Comparison of ENCODE assay signal across 1 cellular context in the genomic region with DNA sequence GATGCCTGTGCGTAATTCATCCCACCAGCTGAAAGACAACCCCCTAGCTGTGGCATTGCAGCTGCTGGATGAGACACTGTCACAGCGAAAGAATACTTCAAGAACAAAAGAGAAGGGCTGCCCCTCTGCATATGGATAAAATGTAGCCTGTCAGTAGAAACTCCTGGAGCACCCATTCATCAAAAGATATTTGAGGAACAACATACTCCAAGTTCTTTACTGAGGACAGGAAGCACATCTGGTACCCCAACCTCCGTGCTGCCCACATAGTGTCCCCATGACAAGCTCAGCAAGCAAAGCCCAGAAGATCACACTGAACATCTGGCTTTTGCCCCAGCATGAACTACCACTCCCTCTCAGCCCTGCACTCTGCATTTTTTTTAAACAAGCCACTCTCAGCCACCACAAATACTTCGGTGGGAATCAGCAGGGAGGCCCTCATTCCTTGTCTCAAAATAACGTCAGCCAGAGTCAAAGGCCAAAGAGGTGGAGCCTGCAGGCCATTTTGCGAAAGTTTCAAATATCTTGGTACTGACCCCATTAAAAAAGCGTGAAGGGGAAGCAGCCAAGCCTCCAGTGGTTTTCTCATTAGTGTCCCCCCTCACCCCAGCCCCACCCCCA.
A peak's percentile ranks its signal among the peaks of the same experiment; 100 is the strongest.
TF ChIP-seq lines count a peak whose summit lies in the region.

No MANE protein-coding gene starts in this region.

TF ChIP-seq in HepG2, 621 proteins besides CTCF, POLR2A, EP300 and RAD21 (continued from another document and continues in another):
- no peak for TF ChIP-seq NR3C1 (CRISPR knock-in tag; IDR thresholded peaks at IDR 0.05)
- 0 out of 2 replicates have a peak, but pooled peaks have one; percentile 32 for TF ChIP-seq TARDBP (CRISPR knock-in tag; IDR thresholded peaks at IDR 0.05)
- TF ChIP-seq, protein P1, sequence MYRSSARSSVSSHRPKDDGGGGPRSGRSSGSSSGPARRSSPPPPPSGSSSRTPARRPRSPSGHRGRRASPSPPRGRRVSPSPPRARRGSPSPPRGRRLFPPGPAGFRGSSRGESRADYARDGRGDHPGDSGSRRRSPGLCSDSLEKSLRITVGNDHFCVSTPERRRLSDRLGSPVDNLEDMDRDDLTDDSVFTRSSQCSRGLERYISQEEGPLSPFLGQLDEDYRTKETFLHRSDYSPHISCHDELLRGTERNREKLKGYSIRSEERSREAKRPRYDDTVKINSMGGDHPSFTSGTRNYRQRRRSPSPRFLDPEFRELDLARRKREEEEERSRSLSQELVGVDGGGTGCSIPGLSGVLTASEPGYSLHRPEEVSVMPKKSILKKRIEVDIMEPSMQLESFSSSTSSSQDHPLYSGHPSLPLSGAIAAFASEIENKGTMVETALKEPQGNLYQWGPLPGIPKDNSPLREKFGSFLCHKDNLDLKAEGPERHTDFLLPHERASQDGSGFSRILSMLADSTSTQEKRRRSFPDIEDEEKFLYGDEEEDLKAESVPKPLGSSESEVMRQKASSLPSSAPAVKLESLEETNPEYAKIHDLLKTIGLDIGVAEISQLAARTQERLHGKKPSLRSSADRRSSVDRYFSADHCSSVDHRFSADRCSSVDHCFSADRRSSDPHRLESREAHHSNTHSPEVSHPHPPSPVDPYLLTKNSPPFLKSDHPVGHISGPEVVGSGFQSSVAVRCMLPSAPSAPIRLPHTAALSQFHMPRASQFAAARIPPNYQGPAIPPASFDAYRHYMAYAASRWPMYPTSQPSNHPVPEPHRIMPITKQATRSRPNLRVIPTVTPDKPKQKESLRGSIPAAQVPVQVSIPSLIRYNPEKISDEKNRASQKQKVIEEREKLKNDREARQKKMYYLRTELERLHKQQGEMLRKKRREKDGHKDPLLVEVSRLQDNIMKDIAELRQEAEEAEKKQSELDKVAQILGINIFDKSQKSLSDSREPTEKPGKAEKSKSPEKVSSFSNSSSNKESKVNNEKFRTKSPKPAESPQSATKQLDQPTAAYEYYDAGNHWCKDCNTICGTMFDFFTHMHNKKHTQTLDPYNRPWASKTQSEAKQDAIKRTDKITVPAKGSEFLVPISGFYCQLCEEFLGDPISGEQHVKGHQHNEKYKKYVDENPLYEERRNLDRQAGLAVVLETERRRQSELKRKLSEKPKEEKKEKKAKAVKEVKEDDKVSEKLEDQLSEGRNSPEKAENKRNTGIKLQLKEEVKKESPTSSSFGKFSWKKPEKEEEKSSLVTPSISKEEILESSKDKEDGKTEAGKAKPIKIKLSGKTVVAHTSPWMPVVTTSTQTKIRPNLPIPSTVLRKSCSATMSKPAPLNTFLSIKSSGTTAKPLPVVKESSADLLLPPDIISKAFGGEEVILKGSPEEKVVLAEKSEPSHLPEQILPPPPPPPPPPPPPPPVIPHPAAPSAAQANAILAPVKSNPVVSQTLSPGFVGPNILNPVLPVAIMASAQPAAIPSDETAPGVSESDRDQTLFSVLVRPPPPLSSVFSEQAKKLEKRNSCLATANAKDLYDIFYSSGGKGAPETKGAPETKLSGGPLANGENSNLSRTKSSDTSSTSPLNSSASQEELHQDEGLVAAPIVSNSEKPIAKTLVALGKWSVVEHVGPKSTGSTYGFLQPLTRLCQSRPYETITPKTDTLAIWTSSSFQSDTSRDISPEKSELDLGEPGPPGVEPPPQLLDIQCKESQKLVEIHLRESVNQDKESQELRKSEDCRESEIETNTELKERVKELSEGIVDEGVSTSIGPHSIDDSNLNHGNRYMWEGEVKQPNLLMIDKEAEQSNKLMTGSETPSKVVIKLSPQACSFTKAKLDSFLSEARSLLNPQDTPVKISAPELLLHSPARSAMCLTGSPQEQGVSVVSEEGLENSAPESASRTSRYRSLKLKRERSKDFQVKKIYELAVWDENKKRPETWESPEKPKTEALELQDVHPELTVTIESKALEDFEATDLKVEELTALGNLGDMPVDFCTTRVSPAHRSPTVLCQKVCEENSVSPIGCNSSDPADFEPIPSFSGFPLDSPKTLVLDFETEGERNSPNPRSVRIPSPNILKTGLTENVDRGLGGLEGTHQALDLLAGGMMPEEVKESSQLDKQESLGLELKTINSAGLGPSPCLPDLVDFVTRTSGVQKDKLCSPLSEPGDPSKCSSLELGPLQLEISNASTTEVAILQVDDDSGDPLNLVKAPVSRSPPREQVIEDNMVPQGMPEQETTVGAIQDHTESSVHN (CRISPR knock-in tag; IDR thresholded peaks at IDR 0.05): no peak
- no peak for TF ChIP-seq TOE1 (CRISPR knock-in tag; IDR thresholded peaks at IDR 0.05)
- TF ChIP-seq AGO2 (optimal IDR thresholded peaks at IDR 0.05; ENCODE audit: low read depth, low read length): no peak
- TF ChIP-seq ZNF619 (CRISPR knock-in tag; IDR thresholded peaks at IDR 0.05): no peak
- TF ChIP-seq RFX3 (CRISPR knock-in tag; IDR thresholded peaks at IDR 0.05): no peak
- TF ChIP-seq ZNF292 (CRISPR knock-in tag; IDR thresholded peaks at IDR 0.05; ENCODE audit: borderline replicate concordance, low read depth): no peak; the same call in 1 of the 2 replicates
- TF ChIP-seq ZKSCAN5 (CRISPR knock-in tag; IDR thresholded peaks at IDR 0.05): no peak
- no peak for TF ChIP-seq PRMT3 (CRISPR knock-in tag; IDR thresholded peaks at IDR 0.05; ENCODE audit: borderline replicate concordance, low read depth)
- TF ChIP-seq ZNF883 (CRISPR knock-in tag; IDR thresholded peaks at IDR 0.05; ENCODE audit: not compliant biosample characterization): no peak
- TF ChIP-seq RBAK (CRISPR knock-in tag; IDR thresholded peaks at IDR 0.05): no peak
- peak; percentile 45; the same call in 1 of the 2 replicates for TF ChIP-seq MXD4 (CRISPR knock-in tag; IDR thresholded peaks at IDR 0.05)
- no peak for TF ChIP-seq MBD4 (IDR thresholded peaks at IDR 0.05; ENCODE audit: borderline replicate concordance, low read length)
- no peak for TF ChIP-seq ZNF878 (CRISPR knock-in tag; IDR thresholded peaks at IDR 0.05)
- TF ChIP-seq, protein P2, sequence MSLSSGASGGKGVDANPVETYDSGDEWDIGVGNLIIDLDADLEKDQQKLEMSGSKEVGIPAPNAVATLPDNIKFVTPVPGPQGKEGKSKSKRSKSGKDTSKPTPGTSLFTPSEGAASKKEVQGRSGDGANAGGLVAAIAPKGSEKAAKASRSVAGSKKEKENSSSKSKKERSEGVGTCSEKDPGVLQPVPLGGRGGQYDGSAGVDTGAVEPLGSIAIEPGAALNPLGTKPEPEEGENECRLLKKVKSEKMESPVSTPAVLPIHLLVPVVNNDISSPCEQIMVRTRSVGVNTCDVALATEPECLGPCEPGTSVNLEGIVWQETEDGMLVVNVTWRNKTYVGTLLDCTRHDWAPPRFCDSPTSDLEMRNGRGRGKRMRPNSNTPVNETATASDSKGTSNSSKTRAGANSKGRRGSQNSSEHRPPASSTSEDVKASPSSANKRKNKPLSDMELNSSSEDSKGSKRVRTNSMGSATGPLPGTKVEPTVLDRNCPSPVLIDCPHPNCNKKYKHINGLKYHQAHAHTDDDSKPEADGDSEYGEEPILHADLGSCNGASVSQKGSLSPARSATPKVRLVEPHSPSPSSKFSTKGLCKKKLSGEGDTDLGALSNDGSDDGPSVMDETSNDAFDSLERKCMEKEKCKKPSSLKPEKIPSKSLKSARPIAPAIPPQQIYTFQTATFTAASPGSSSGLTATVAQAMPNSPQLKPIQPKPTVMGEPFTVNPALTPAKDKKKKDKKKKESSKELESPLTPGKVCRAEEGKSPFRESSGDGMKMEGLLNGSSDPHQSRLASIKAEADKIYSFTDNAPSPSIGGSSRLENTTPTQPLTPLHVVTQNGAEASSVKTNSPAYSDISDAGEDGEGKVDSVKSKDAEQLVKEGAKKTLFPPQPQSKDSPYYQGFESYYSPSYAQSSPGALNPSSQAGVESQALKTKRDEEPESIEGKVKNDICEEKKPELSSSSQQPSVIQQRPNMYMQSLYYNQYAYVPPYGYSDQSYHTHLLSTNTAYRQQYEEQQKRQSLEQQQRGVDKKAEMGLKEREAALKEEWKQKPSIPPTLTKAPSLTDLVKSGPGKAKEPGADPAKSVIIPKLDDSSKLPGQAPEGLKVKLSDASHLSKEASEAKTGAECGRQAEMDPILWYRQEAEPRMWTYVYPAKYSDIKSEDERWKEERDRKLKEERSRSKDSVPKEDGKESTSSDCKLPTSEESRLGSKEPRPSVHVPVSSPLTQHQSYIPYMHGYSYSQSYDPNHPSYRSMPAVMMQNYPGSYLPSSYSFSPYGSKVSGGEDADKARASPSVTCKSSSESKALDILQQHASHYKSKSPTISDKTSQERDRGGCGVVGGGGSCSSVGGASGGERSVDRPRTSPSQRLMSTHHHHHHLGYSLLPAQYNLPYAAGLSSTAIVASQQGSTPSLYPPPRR (CRISPR knock-in tag; IDR thresholded peaks at IDR 0.05; ENCODE audit: borderline replicate concordance): 0 out of 2 replicates have a peak, but pooled peaks have one; percentile 24
- TF ChIP-seq SPEN (CRISPR knock-in tag; IDR thresholded peaks at IDR 0.05; ENCODE audit: low read depth): 0 out of 2 replicates have a peak, but pooled peaks have one; percentile 38
- TF ChIP-seq HDAC2 (CRISPR knock-in tag; IDR thresholded peaks at IDR 0.05): peak; percentile 73
- peak; percentile 22; the same call in 1 of the 2 replicates for TF ChIP-seq SIN3A (IDR thresholded peaks at IDR 0.05; ENCODE audit: borderline replicate concordance, low read depth, low read length)
- TF ChIP-seq SOX6 (IDR thresholded peaks at IDR 0.05): no peak
- TF ChIP-seq SOX6 (CRISPR knock-in tag; IDR thresholded peaks at IDR 0.05): no peak
- no peak for TF ChIP-seq ZNF10 (CRISPR knock-in tag; IDR thresholded peaks at IDR 0.05; ENCODE audit: borderline replicate concordance, low read depth)
- 0 out of 2 replicates have a peak, but pooled peaks have one; percentile 47 for TF ChIP-seq SAFB2 (CRISPR knock-in tag; IDR thresholded peaks at IDR 0.05; ENCODE audit: borderline replicate concordance, low read depth)
- TF ChIP-seq ZNF101 (CRISPR knock-in tag; IDR thresholded peaks at IDR 0.05; ENCODE audit: borderline replicate concordance, low read depth): no peak
- 0 out of 2 replicates have a peak, but pooled peaks have one; percentile 9 for TF ChIP-seq ETV5 (CRISPR knock-in tag; IDR thresholded peaks at IDR 0.05; ENCODE audit: borderline replicate concordance)
- TF ChIP-seq, protein P3, sequence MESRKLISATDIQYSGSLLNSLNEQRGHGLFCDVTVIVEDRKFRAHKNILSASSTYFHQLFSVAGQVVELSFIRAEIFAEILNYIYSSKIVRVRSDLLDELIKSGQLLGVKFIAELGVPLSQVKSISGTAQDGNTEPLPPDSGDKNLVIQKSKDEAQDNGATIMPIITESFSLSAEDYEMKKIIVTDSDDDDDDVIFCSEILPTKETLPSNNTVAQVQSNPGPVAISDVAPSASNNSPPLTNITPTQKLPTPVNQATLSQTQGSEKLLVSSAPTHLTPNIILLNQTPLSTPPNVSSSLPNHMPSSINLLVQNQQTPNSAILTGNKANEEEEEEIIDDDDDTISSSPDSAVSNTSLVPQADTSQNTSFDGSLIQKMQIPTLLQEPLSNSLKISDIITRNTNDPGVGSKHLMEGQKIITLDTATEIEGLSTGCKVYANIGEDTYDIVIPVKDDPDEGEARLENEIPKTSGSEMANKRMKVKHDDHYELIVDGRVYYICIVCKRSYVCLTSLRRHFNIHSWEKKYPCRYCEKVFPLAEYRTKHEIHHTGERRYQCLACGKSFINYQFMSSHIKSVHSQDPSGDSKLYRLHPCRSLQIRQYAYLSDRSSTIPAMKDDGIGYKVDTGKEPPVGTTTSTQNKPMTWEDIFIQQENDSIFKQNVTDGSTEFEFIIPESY (CRISPR knock-in tag; IDR thresholded peaks at IDR 0.05): no peak
- TF ChIP-seq ZNF746 (CRISPR knock-in tag; IDR thresholded peaks at IDR 0.05): no peak
- TF ChIP-seq KDM4B (CRISPR knock-in tag; IDR thresholded peaks at IDR 0.05): no peak
- TF ChIP-seq ZMYM4 (CRISPR knock-in tag; IDR thresholded peaks at IDR 0.05): peak; percentile 36; the same call in 1 of the 2 replicates
- TF ChIP-seq, protein P4, sequence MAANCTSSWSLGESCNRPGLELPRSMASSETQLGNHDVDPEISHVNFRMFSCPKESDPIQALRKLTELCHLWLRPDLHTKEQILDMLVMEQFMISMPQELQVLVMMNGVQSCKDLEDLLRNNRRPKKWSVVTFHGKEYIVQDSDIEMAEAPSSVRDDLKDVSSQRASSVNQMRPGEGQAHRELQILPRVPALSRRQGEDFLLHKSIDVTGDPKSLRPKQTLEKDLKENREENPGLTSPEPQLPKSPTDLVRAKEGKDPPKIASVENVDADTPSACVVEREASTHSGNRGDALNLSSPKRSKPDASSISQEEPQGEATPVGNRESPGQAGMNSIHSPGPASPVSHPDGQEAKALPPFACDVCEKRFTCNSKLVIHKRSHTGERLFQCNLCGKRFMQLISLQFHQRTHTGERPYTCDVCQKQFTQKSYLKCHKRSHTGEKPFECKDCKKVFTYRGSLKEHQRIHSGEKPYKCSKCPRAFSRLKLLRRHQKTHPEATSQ (CRISPR knock-in tag; IDR thresholded peaks at IDR 0.05; ENCODE audit: borderline replicate concordance): no peak
- TF ChIP-seq, protein P5, sequence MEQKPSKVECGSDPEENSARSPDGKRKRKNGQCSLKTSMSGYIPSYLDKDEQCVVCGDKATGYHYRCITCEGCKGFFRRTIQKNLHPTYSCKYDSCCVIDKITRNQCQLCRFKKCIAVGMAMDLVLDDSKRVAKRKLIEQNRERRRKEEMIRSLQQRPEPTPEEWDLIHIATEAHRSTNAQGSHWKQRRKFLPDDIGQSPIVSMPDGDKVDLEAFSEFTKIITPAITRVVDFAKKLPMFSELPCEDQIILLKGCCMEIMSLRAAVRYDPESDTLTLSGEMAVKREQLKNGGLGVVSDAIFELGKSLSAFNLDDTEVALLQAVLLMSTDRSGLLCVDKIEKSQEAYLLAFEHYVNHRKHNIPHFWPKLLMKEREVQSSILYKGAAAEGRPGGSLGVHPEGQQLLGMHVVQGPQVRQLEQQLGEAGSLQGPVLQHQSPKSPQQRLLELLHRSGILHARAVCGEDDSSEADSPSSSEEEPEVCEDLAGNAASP (CRISPR knock-in tag; IDR thresholded peaks at IDR 0.05; ENCODE audit: borderline replicate concordance): 0 out of 2 replicates have a peak, but pooled peaks have one; percentile 24
- TF ChIP-seq NFIB (CRISPR knock-in tag; IDR thresholded peaks at IDR 0.05; ENCODE audit: borderline replicate concordance): no peak
- no peak for TF ChIP-seq PTBP1 (IDR thresholded peaks at IDR 0.05; ENCODE audit: low read depth, low read length, poor library complexity, severe bottlenecking)
- no peak for TF ChIP-seq ZNF552 (CRISPR knock-in tag; IDR thresholded peaks at IDR 0.05; ENCODE audit: borderline replicate concordance)
- TF ChIP-seq ZNF124 (CRISPR knock-in tag; IDR thresholded peaks at IDR 0.05): 0 out of 2 replicates have a peak, but pooled peaks have one; percentile 54
- no peak for TF ChIP-seq NFRKB (IDR thresholded peaks at IDR 0.05)
- TF ChIP-seq MAZ (IDR thresholded peaks at IDR 0.05; ENCODE audit: borderline replicate concordance, low read depth, low read length): no peak
- TF ChIP-seq MAZ (CRISPR knock-in tag; IDR thresholded peaks at IDR 0.05; ENCODE audit: low read depth): 0 out of 2 replicates have a peak, but pooled peaks have one; percentile 38
- TF ChIP-seq ZSCAN21 (CRISPR knock-in tag; IDR thresholded peaks at IDR 0.05; ENCODE audit: borderline replicate concordance): no peak
- TF ChIP-seq ZNF143 (CRISPR knock-in tag; IDR thresholded peaks at IDR 0.05): no peak
